In the genomic region with DNA sequence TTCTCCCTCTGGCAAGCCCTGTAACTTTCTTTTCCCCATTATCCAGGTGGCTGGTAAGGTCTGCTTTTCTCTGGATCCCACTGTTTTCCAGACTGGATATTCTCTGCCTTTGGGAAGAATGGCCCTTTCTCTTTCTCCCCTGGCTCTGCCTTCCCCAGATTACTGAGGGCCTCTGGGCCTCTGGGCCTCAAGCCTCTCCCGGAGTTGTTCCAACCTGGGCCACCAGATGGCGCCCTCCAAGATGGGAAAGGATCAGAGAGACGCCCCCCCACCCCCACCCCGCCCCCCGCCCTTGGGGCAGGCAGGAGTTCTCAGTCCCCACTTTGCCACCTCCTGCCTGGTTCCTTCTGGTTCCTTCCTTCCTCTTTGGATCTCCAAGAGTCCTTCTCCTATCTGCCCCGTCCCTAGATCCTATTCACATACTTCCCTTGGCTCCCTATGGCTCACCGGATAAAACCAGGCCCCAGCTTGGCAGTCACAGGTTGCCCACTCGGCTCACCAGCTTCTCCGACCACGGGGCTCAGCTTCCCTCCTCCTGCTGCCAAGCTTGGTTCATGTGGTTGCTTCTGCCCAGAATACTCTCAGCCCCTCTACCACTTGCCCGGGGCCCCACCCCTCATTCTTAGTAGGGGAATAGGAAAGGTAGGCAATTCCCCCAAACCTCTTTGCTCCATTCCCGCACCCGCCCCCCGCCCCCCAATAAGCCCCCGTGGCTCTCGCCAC, we compare ENCODE assay signal across 8 cellular contexts. TPM values are rescaled to one million over a fixed set of nuclear protein-coding genes. Genes with fewer than 3 reads are reported as not detected.
DNase-seq lines count a peak whose midpoint lies in the region; ATAC-seq and TF ChIP-seq lines count a peak whose summit lies in the region.

No MANE protein-coding gene starts in this region.

- H3K4me1 Mint-ChIP-seq in GM23338 = peaks cover 38% of the 10 kb centered on the region
- peaks cover 21% of the 10 kb centered on the region for H3K4me1 Mint-ChIP-seq in activated T-cell treated with anti-CD3 and anti-CD28 coated beads, Interleukin-2, amount 50 U/mL, for 4 hours (ENCODE audit: low read depth)

- no peaks in the 10 kb centered on the region; the same call in 2 of the 3 replicates for H3K9me3 Mint-ChIP-seq in GM23338
- H3K9me3 Mint-ChIP-seq in activated T-cell treated with anti-CD3 and anti-CD28 coated beads, Interleukin-2, amount 50 U/mL, for 4 hours = no peaks in the 10 kb centered on the region

- H3K36me3 ChIP-seq in GM23338 (ENCODE audit: insufficient read depth) (no peaks in the 10 kb centered on the region), OCI-LY3 (replicated peaks; ENCODE audit: low read depth, low read length) (peaks cover 26% of the 10 kb centered on the region), fibroblast of lung (ENCODE audit: control insufficient read depth, insufficient read depth, low read length) (peaks cover 16% of the 10 kb centered on the region), neuron (ENCODE audit: insufficient read depth, low read length) (peaks cover 13% of the 10 kb centered on the region), stomach (peaks cover 27 to 63% (median 39%) of the 10 kb centered on the region in 4 donors)

- no peak overlapping the region for H3K27ac ChIP-seq in GM23338 (ENCODE audit: low read depth)
- H3K27ac ChIP-seq in OCI-LY3 (ENCODE audit: low read length) = no peak overlapping the region
- H3K27ac ChIP-seq in fibroblast of lung (ENCODE audit: insufficient read depth, low read length) = no peak overlapping the region
- peak overlapping the region in 4 of 5 donors; percentile 7 to 60 (median 41) for H3K27ac ChIP-seq in stomach

- no peak for TF ChIP-seq POLR2A in stomach (IDR thresholded peaks at IDR 0.05)

- intact Hi-C loops in stomach (cut with DNase I; ENCODE audit: low total_unique reads) = no loop called here

- H3K4me2 ChIP-seq in GM23338 (peak overlapping the region; percentile 86), OCI-LY3 (ENCODE audit: low read length) (no peak overlapping the region), fibroblast of lung (ENCODE audit: extremely low read depth, insufficient read depth, low read length) (no peak overlapping the region)

- H3K9me3 ChIP-seq in OCI-LY3 (ENCODE audit: insufficient read depth, low read length) (no peaks in the 10 kb centered on the region), fibroblast of lung (ENCODE audit: control insufficient read depth, insufficient read depth, low read depth, low read length) (no peaks in the 10 kb centered on the region), neuron (ENCODE audit: low read length) (no peaks in the 10 kb centered on the region), stomach (no peaks in the 10 kb centered on the region)

- H2AFZ ChIP-seq in GM23338 (no peak overlapping the region), OCI-LY3 (ENCODE audit: low read depth, low read length) (no peak overlapping the region), fibroblast of lung (ENCODE audit: low read length) (no peak overlapping the region), neuron (ENCODE audit: low read depth, low read length) (no peak overlapping the region)

- H3K4me3 ChIP-seq in GM23338 (peak overlapping the region; percentile 79), OCI-LY3 (ENCODE audit: low read length) (no peak overlapping the region), fibroblast of lung (replicated peaks in 1 of 4; ENCODE audit: control extremely low read depth in 1 of 4, insufficient read depth in 1 of 4, low read depth in 3 of 4, low read length in 4 of 4) (no peak overlapping the region), neuron (ENCODE audit: low read length) (peak overlapping the region; percentile 66), stomach (no peak overlapping the region)

- ATAC-seq in GM23338 (peak; percentile 2), esophagus mucosa (no peak)
- peak; percentile 41 for ATAC-seq in activated T-cell treated with anti-CD3 and anti-CD28 coated beads, Interleukin-2, amount 50 U/mL, for 4 hours

- 38 to 54% (median 46%) methylated on average over 13 to 16 of the region's 16 CpGs for WGBS in stomach, 5 donors

- no peak for TF ChIP-seq EP300 in stomach (IDR thresholded peaks at IDR 0.05)

- H3K27ac Mint-ChIP-seq in GM23338 = peak overlapping the region; percentile 55; the same call in 1 of the 2 replicates

- H3K4me3 Mint-ChIP-seq in GM23338 = peak overlapping the region; percentile 77
- H3K4me3 Mint-ChIP-seq in activated T-cell treated with anti-CD3 and anti-CD28 coated beads, Interleukin-2, amount 50 U/mL, for 4 hours = peak overlapping the region; percentile 66

- peaks cover 20% of the 10 kb centered on the region for H3F3A ChIP-seq in GM23338 (replicated peaks; ENCODE audit: low read depth)

- DNase-seq in Ammon's horn (ENCODE audit: low spot score) (peak; percentile 42), GM23338 (ENCODE audit: low spot score) (peak; percentile 95), fibroblast of lung (ENCODE audit: low read depth in 2 of 2) (peak; percentile 32 to 61), stomach (peak; percentile 81)
- peak; percentile 80 for DNase-seq in activated T-cell treated with anti-CD3 and anti-CD28 coated beads, Interleukin-2, amount 50 U/mL, for 4 hours

- peaks cover 14% of the 10 kb centered on the region for H4K20me1 ChIP-seq in GM23338 (replicated peaks; ENCODE audit: insufficient read depth)
- no peaks in the 10 kb centered on the region for H4K20me1 ChIP-seq in OCI-LY3 (ENCODE audit: insufficient read depth, low read length)
- H4K20me1 ChIP-seq in fibroblast of lung (ENCODE audit: control insufficient read depth, extremely low read depth, insufficient read depth, low read length) = peaks cover 2% of the 10 kb centered on the region

- peaks cover 23% of the 10 kb centered on the region for H3K4me1 ChIP-seq in GM23338 (ENCODE audit: insufficient read depth)
- H3K4me1 ChIP-seq in OCI-LY3 (ENCODE audit: low read length) = no peaks in the 10 kb centered on the region
- peaks cover 9% of the 10 kb centered on the region for H3K4me1 ChIP-seq in fibroblast of lung (ENCODE audit: control insufficient read depth, extremely low read depth, insufficient read depth, low read length)
- peaks cover 26% of the 10 kb centered on the region for H3K4me1 ChIP-seq in neuron (ENCODE audit: insufficient read depth, low read length)
- peaks cover 24 to 39% (median 31%) of the 10 kb centered on the region in 4 donors for H3K4me1 ChIP-seq in stomach

- H3K27me3 Mint-ChIP-seq in GM23338 (ENCODE audit: insufficient read depth, low read depth, poor library complexity) = peaks cover 50% of the 10 kb centered on the region
- peaks cover 49% of the 10 kb centered on the region for H3K27me3 Mint-ChIP-seq in activated T-cell treated with anti-CD3 and anti-CD28 coated beads, Interleukin-2, amount 50 U/mL, for 4 hours (ENCODE audit: low read depth)

- H3K36me3 Mint-ChIP-seq in GM23338 (ENCODE audit: low read depth) = peaks cover 21% of the 10 kb centered on the region
- peaks cover 8% of the 10 kb centered on the region for H3K36me3 Mint-ChIP-seq in activated T-cell treated with anti-CD3 and anti-CD28 coated beads, Interleukin-2, amount 50 U/mL, for 4 hours (ENCODE audit: insufficient read depth)

- H3K27me3 ChIP-seq in GM23338 (ENCODE audit: insufficient read depth) = peaks cover 14% of the 10 kb centered on the region
- no peaks in the 10 kb centered on the region for H3K27me3 ChIP-seq in OCI-LY3 (ENCODE audit: low read depth, low read length)
- H3K27me3 ChIP-seq in fibroblast of lung (ENCODE audit: control insufficient read depth, insufficient read depth, low read length) = peaks cover 18% of the 10 kb centered on the region
- H3K27me3 ChIP-seq in neuron (ENCODE audit: insufficient read depth, low read length) = no peaks in the 10 kb centered on the region
- peaks cover under 1 to 38% (median 15%) of the 10 kb centered on the region in 3 donors for H3K27me3 ChIP-seq in stomach

- H3K9me2 ChIP-seq in GM23338 (ENCODE audit: insufficient read depth) = no peaks in the 10 kb centered on the region

- H3K79me2 ChIP-seq in GM23338 (replicated peaks; ENCODE audit: insufficient read depth) (no peaks in the 10 kb centered on the region), OCI-LY3 (ENCODE audit: low read length) (no peaks in the 10 kb centered on the region), fibroblast of lung (ENCODE audit: control insufficient read depth, insufficient read depth, low read length) (no peaks in the 10 kb centered on the region)

- TF ChIP-seq CTCF in GM23338 (conservative IDR thresholded peaks at IDR 0.05; ENCODE audit: low read depth in 2 of 2) (peak; percentile 55 to 71), OCI-LY3 (IDR thresholded peaks at IDR 0.05; ENCODE audit: low read depth, low read length) (peak; percentile 58), fibroblast of lung (conservative IDR thresholded peaks at IDR 0.05 in 1 of 2, IDR thresholded peaks at IDR 0.05 in 1 of 2; ENCODE audit: low read depth in 1 of 2, low read length in 2 of 2) (peak; percentile 44 to 64), stomach (IDR thresholded peaks at IDR 0.05) (peak in 4 of 7 experiments; percentile 28 to 92 (median 88))

- H3K9ac ChIP-seq in OCI-LY3 (ENCODE audit: low read length) (no peak overlapping the region), fibroblast of lung (ENCODE audit: insufficient read depth, low read length) (peak overlapping the region; percentile 13)

RNA-seq across cellular contexts. Expression of gene EPS8L1, which starts 13.0 kb away (rescaled TPM):
- total RNA-seq in GM23338 (2014; rRNA removed; shearing (Covaris generic)) = 40.6 and 47.5 TPM in 2 replicates
- 51.2 and 61.3 TPM in 2 replicates for polyA plus RNA-seq in GM23338 (2016; fragmentation: Nextera tagmentation; extraction: Ambion mirVana)
- total RNA-seq in activated T-cell treated with anti-CD3 and anti-CD28 coated beads, Interleukin-2, amount 50 U/mL, for 4 hours = 1 to 10 TPM in 1 of 3 donors, under 1 TPM in 2; 0.53 to 1.2 (median 0.87) TPM
- total RNA-seq in fibroblast of lung = 0.17 and 0.51 TPM in 2 replicates
- polyA plus RNA-seq in fibroblast of lung = 1.9 and 2.2 TPM in 2 replicates
- 3.4 and 3.9 TPM in 2 replicates for polyA plus RNA-seq in fibroblast of lung (2012)
- 0.79 and 1.3 TPM in 2 replicates for polyA minus RNA-seq in fibroblast of lung (ENCODE audit: low replicate concordance)
- 100 to 1,000 TPM in 3 of 5 donors, 10 to 100 TPM in 2; 32.3 to 303 (median 114) TPM for total RNA-seq in stomach
- polyA plus RNA-seq in stomach = 100 to 1,000 TPM in 1 of 3 donors, 10 to 100 TPM in 2; 82.3 to 320 (median 87.5) TPM
- total RNA-seq in esophagus mucosa = 199 TPM

RNA-seq across cellular contexts. Expression of gene RDH13, which starts 25.8 kb away (rescaled TPM):
- total RNA-seq in GM23338 (2014; rRNA removed; shearing (Covaris generic)) = 32.3 and 36.5 TPM in 2 replicates
- polyA plus RNA-seq in GM23338 (2016; fragmentation: Nextera tagmentation; extraction: Ambion mirVana) (23.0 and 28.0 TPM in 2 replicates), fibroblast of lung (2.7 and 5.6 TPM in 2 replicates), stomach (10 to 100 TPM; 13.1 to 22.0 (median 20.3) TPM)
- total RNA-seq in activated T-cell treated with anti-CD3 and anti-CD28 coated beads, Interleukin-2, amount 50 U/mL, for 4 hours = 10 to 100 TPM; 19.2 to 40.7 (median 19.5) TPM
- total RNA-seq in fibroblast of lung (6.9 and 8.5 TPM in 2 replicates), stomach (100 to 1,000 TPM in 1 of 5 donors, 10 to 100 TPM in 4; 20.6 to 124 (median 28.8) TPM), esophagus mucosa (33.7 TPM)
- polyA plus RNA-seq in fibroblast of lung (2012) = 3.4 and 6.2 TPM in 2 replicates
- 12.2 and 12.3 TPM in 2 replicates for polyA minus RNA-seq in fibroblast of lung (ENCODE audit: low replicate concordance)

RNA-seq across cellular contexts. Expression of gene PPP1R12C, which starts 28.7 kb away (rescaled TPM):
- total RNA-seq in GM23338 (2014; rRNA removed; shearing (Covaris generic)) = 57.4 and 83.9 TPM in 2 replicates
- polyA plus RNA-seq in GM23338 (2016; fragmentation: Nextera tagmentation; extraction: Ambion mirVana) = 33.2 and 33.3 TPM in 2 replicates
- 100 to 1,000 TPM in 2 of 3 donors, 10 to 100 TPM in 1; 95.6 to 105 (median 104) TPM for total RNA-seq in activated T-cell treated with anti-CD3 and anti-CD28 coated beads, Interleukin-2, amount 50 U/mL, for 4 hours
- total RNA-seq in fibroblast of lung = 25.2 and 32.9 TPM in 2 replicates
- 26.0 and 27.6 TPM in 2 replicates for polyA plus RNA-seq in fibroblast of lung
- polyA plus RNA-seq in fibroblast of lung (2012) = 58.8 and 65.4 TPM in 2 replicates
- polyA minus RNA-seq in fibroblast of lung (ENCODE audit: low replicate concordance) = 27.4 and 31.8 TPM in 2 replicates
- total RNA-seq in stomach = 100 to 1,000 TPM in 4 of 5 donors, 10 to 100 TPM in 1; 52.7 to 261 (median 167) TPM
- 100 to 1,000 TPM in 1 of 3 donors, 10 to 100 TPM in 2; 77.0 to 136 (median 82.6) TPM for polyA plus RNA-seq in stomach
- 33.3 TPM for total RNA-seq in esophagus mucosa

RNA-seq across cellular contexts. Expression of gene GP6, which starts 50.6 kb away (rescaled TPM):
- total RNA-seq in GM23338 (2014; rRNA removed; shearing (Covaris generic)) = 0.17 TPM in 1 of 2 replicates, not detected in the other
- polyA plus RNA-seq in GM23338 (2016; fragmentation: Nextera tagmentation; extraction: Ambion mirVana) = 1.3 TPM in 2 replicates
- under 1 TPM in 2 of 3 donors, not detected in 1; 0.26 to 0.53 TPM for total RNA-seq in activated T-cell treated with anti-CD3 and anti-CD28 coated beads, Interleukin-2, amount 50 U/mL, for 4 hours
- total RNA-seq in fibroblast of lung = not detected in 2 replicates
- polyA plus RNA-seq in fibroblast of lung = 0.03 TPM in 1 of 2 replicates, not detected in the other
- polyA plus RNA-seq in fibroblast of lung (2012) = not detected in 2 replicates
- not detected in 2 replicates for polyA minus RNA-seq in fibroblast of lung (ENCODE audit: low replicate concordance)
- 1 to 10 TPM in 1 of 5 donors, not detected in 4; 3.5 TPM for total RNA-seq in stomach
- under 1 TPM in 1 of 3 donors, not detected in 2; 0.43 TPM for polyA plus RNA-seq in stomach
- total RNA-seq in esophagus mucosa = 0.40 TPM

Comparison
In these comparisons a context has a peak if more than half of its experiments do, and no peak if none do; other contexts are left out.
1. DNase-seq: peak in every context shown above with its lines; median percentile 95 in GM23338; 81 in stomach; 80 in activated T-cell treated with anti-CD3 and anti-CD28 coated beads, Interleukin-2, amount 50 U/mL, for 4 hours; 46 in fibroblast of lung; 42 in Ammon's horn.
2. H3K27ac ChIP-seq: peak in stomach (4 of 5); none in GM23338 (single experiment), OCI-LY3 (single experiment) and fibroblast of lung (single experiment).
3. H3K4me3 ChIP-seq: peak in GM23338 (single experiment) and neuron (single experiment); none in OCI-LY3 (single experiment), fibroblast of lung (0 of 4) and stomach (0 of 4).
4. RNA of gene EPS8L1, which starts 13.0 kb away (total RNA-seq): 199 TPM in esophagus mucosa (single experiment), 32.3 to 303 TPM in stomach and 40.6 to 47.5 TPM in GM23338; 0.53 to 1.2 TPM in activated T-cell treated with anti-CD3 and anti-CD28 coated beads, Interleukin-2, amount 50 U/mL, for 4 hours and 0.17 to 0.51 TPM in fibroblast of lung; every median in the first group is over 10 times any median in the second.
5. Peak in every context shown above with its lines, with median percentiles within 50 percentile points of each other: CTCF ChIP-seq.